1 cellular context compared by ENCODE assay signal in genomic region chr9:19229725-19230355, GRCh38.
TF ChIP-seq lines count a peak whose summit lies in the region.

No MANE protein-coding gene starts in this region.

TF ChIP-seq in HepG2, 621 proteins besides CTCF, POLR2A, EP300 and RAD21 (continued from another document and continues in another):
- peak; percentile 15; the same call in 1 of the 2 replicates for TF ChIP-seq ZNF362 (CRISPR knock-in tag; IDR thresholded peaks at IDR 0.05; ENCODE audit: borderline replicate concordance)
- no peak for TF ChIP-seq MAFF (IDR thresholded peaks at IDR 0.05; ENCODE audit: low read depth, low read length)
- no peak; the same call in 1 of the 2 replicates for TF ChIP-seq KAT7 (CRISPR knock-in tag; IDR thresholded peaks at IDR 0.05; ENCODE audit: borderline replicate concordance)
- TF ChIP-seq NR0B2 (CRISPR knock-in tag; IDR thresholded peaks at IDR 0.05) = no peak
- TF ChIP-seq SNAPC4 (CRISPR knock-in tag; IDR thresholded peaks at IDR 0.05) = peak; percentile 72; the same call in 1 of the 2 replicates
- no peak for TF ChIP-seq ZBTB14 (CRISPR knock-in tag; IDR thresholded peaks at IDR 0.05)
- peak; percentile 86 for TF ChIP-seq ZBTB7B (CRISPR knock-in tag; IDR thresholded peaks at IDR 0.05)
- no peak for TF ChIP-seq ATF6 (CRISPR knock-in tag; conservative IDR thresholded peaks at IDR 0.05)
- TF ChIP-seq ZNF687 (CRISPR knock-in tag; IDR thresholded peaks at IDR 0.05) = peak; percentile 68
- TF ChIP-seq ZNF44 (CRISPR knock-in tag; IDR thresholded peaks at IDR 0.05) = no peak
- TF ChIP-seq ZNF414 (CRISPR knock-in tag; IDR thresholded peaks at IDR 0.05) = no peak
- TF ChIP-seq SKI (IDR thresholded peaks at IDR 0.05; ENCODE audit: partially characterized antibody) = no peak
- TF ChIP-seq ZNF33A (CRISPR knock-in tag; IDR thresholded peaks at IDR 0.05; ENCODE audit: borderline replicate concordance) = no peak
- no peak for TF ChIP-seq ZNF615 (CRISPR knock-in tag; IDR thresholded peaks at IDR 0.05; ENCODE audit: borderline replicate concordance)
- TF ChIP-seq HOXA5 (CRISPR knock-in tag; IDR thresholded peaks at IDR 0.05) = peak; percentile 22; the same call in 1 of the 2 replicates
- TF ChIP-seq ZNF790 (CRISPR knock-in tag; IDR thresholded peaks at IDR 0.05; ENCODE audit: borderline replicate concordance) = peak; percentile 28; the same call in 1 of the 2 replicates
- TF ChIP-seq CBX2 (IDR thresholded peaks at IDR 0.05; ENCODE audit: low read depth, low read length) = no peak
- TF ChIP-seq CBX2 (CRISPR knock-in tag; IDR thresholded peaks at IDR 0.05; ENCODE audit: low read depth) = no peak
- 0 out of 2 replicates have a peak, but pooled peaks have one; percentile 3 for TF ChIP-seq ZNF704 (CRISPR knock-in tag; IDR thresholded peaks at IDR 0.05; ENCODE audit: borderline replicate concordance)
- no peak; the same call in 1 of the 2 replicates for TF ChIP-seq MED13 (CRISPR knock-in tag; IDR thresholded peaks at IDR 0.05)
- TF ChIP-seq ZNF292 (CRISPR knock-in tag; IDR thresholded peaks at IDR 0.05; ENCODE audit: borderline replicate concordance, low read depth) = peak; percentile 14; the same call in 1 of the 2 replicates
- peak; percentile 63; the same call in 1 of the 2 replicates for TF ChIP-seq IKZF5 (CRISPR knock-in tag; IDR thresholded peaks at IDR 0.05)
- no peak for TF ChIP-seq ONECUT2 (CRISPR knock-in tag; IDR thresholded peaks at IDR 0.05)
- no peak for TF ChIP-seq ZNF850 (CRISPR knock-in tag; conservative IDR thresholded peaks at IDR 0.05)
- peak; percentile 36; the same call in 1 of the 2 replicates for TF ChIP-seq ZNF792 (CRISPR knock-in tag; IDR thresholded peaks at IDR 0.05)
- TF ChIP-seq KMT2B (CRISPR knock-in tag; IDR thresholded peaks at IDR 0.05) = peak; percentile 27; the same call in 1 of the 2 replicates
- no peak for TF ChIP-seq IKZF4 (CRISPR knock-in tag; IDR thresholded peaks at IDR 0.05; ENCODE audit: borderline replicate concordance, low read depth, not compliant biosample characterization)
- TF ChIP-seq ZBTB26 (CRISPR knock-in tag; IDR thresholded peaks at IDR 0.05; ENCODE audit: borderline replicate concordance) = no peak; the same call in 1 of the 2 replicates
- TF ChIP-seq HNF4G (IDR thresholded peaks at IDR 0.05; ENCODE audit: borderline replicate concordance, low read depth, low read length) = no peak
- TF ChIP-seq HNF4G (CRISPR knock-in tag; IDR thresholded peaks at IDR 0.05; ENCODE audit: borderline replicate concordance, low read depth) = 0 out of 2 replicates have a peak, but pooled peaks have one; percentile 7
- no peak for TF ChIP-seq HMGA1 (CRISPR knock-in tag; conservative IDR thresholded peaks at IDR 0.05)
- TF ChIP-seq ZNF839 (CRISPR knock-in tag; IDR thresholded peaks at IDR 0.05; ENCODE audit: borderline replicate concordance) = no peak
- TF ChIP-seq ZBTB1 (CRISPR knock-in tag; IDR thresholded peaks at IDR 0.05; ENCODE audit: borderline replicate concordance) = no peak
- peak; percentile 20; the same call in 1 of the 2 replicates for TF ChIP-seq GATAD2A (CRISPR knock-in tag; IDR thresholded peaks at IDR 0.05)
- TF ChIP-seq ELF4 (CRISPR knock-in tag; IDR thresholded peaks at IDR 0.05; ENCODE audit: borderline replicate concordance) = no peak
